1 cellular context compared by ENCODE assay signal in genomic region chr15:48064435-48064834, GRCh38.
TF ChIP-seq lines count a peak whose summit lies in the region.

No MANE protein-coding gene starts in this region.

TF ChIP-seq in GM12878, 131 proteins besides CTCF, POLR2A, EP300 and RAD21 (continued from another document):
- no peak for TF ChIP-seq ZNF207 (IDR thresholded peaks at IDR 0.05; ENCODE audit: borderline replicate concordance)
- TF ChIP-seq SUPT20H (IDR thresholded peaks at IDR 0.05; ENCODE audit: borderline replicate concordance, control insufficient read depth, low read depth, low read length): no peak
- no peak for TF ChIP-seq ATF3 (IDR thresholded peaks at IDR 0.05; ENCODE audit: borderline replicate concordance, extremely low read depth, low read depth, low read length)
- TF ChIP-seq RELA (IDR thresholded peaks at IDR 0.05; ENCODE audit: borderline replicate concordance, partially characterized antibody): no peak
- no peak for TF ChIP-seq ZNF622 (IDR thresholded peaks at IDR 0.05)
